In the genomic region with DNA sequence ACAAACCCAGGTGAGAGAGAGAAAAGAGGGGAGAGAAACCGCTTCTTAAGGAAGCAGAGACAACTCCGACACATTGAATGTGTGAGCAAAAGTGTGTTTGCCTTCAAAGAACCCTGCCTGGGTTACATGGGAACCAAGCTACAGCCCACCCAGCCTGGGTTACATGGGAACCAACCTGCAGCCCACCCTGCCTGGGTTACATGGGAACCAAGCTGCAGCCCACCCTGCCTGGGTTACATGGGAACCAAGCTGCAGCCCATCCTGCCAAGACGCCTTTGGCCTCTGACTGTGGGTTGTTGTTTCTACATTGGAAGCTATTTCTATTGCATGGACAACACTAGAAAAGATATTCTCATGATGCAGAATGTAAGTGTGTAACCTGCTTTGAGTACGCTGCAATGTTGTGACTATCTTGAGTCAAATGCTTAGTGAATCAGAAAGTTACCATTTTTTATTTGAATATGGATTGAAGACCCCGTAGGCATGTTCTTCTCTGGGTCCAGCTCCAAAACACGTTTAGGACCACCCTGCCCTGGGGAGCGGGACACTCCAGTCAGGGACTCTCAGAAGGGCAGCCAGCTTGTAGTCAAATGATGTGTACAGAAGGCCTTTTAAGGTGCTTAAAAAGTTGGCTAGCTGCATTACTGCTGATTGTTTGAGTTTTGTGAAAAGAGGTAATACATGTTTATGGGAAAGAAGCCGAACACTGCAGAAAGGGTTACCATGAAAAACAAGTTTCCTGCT, we compare ENCODE assay signal across 22 cellular contexts. TPM values are rescaled to one million over a fixed set of nuclear protein-coding genes. Genes with fewer than 3 reads are reported as not detected.
DNase-seq lines count a peak whose midpoint lies in the region; ATAC-seq and TF ChIP-seq lines count a peak whose summit lies in the region.
"Had no signal": no experiment of that assay in that cellular context is flagged by ENCODE, and none has a peak within 500 bp of the region (broad histone marks: within the 10 kb centered on the region; RNA-seq: fewer than 3 reads in every experiment).

No MANE protein-coding gene starts in this region.

- H3K4me3 ChIP-seq in HEK293 (ENCODE audit: low read depth, low read length) = no peak overlapping the region
- H3K4me3 ChIP-seq in spleen = no peak overlapping the region
- H3K4me3 ChIP-seq: GM23248 had no signal

- peaks cover 39% of the 10 kb centered on the region for H3K27me3 Mint-ChIP-seq in activated CD8-positive, alpha-beta memory T cell treated with anti-CD3 and anti-CD28 coated beads, Interleukin-2, amount 10 ng/mL, durations not matched to agents 7 days and 5 days

- peak; percentile 31 for DNase-seq in activated CD8-positive, alpha-beta memory T cell treated with anti-CD3 and anti-CD28 coated beads, Interleukin-2, amount 10 ng/mL, durations not matched to agents 7 days and 5 days
- no peak for DNase-seq in activated CD8-positive, alpha-beta memory T cell treated with anti-CD3 and anti-CD28 coated beads, Interleukin-2, amount 50 U/mL, for 48 hours
- DNase-seq in islet precursor cell = peak; percentile 28
- peak; percentile 27 for DNase-seq in spleen
- no peak for DNase-seq in H4 (ENCODE audit: low spot score)
- DNase-seq in activated T-cell treated with anti-CD3 and anti-CD28 coated beads, Interleukin-2, amount 50 U/mL, for 1 hour = no peak
- DNase-seq: Calu3; CD8-positive, alpha-beta memory T cell; DMS153; GM23248; HCEC 1CT; NCI-H1417; NCI-H1694 treated with DMSO at 0.1 percent for 48 hours; NCI-H2081 treated with DMSO at 0.1 percent for 48 hours; NCI-H2171 treated with DMSO at 0.1 percent for 48 hours; NCI-H526; OCI-M1 had no signal

- intact Hi-C loops in spleen (cut with DNase I; ENCODE audit: low total_unique reads) = no loop called here

- H3K27ac Mint-ChIP-seq in activated CD8-positive, alpha-beta memory T cell treated with anti-CD3 and anti-CD28 coated beads, Interleukin-2, amount 10 ng/mL, durations not matched to agents 7 days and 5 days = no peak overlapping the region
- H3K27ac Mint-ChIP-seq: IgD-negative memory B cell had no signal

- H3K36me3 Mint-ChIP-seq in activated CD8-positive, alpha-beta memory T cell treated with anti-CD3 and anti-CD28 coated beads, Interleukin-2, amount 10 ng/mL, durations not matched to agents 7 days and 5 days = no peaks in the 10 kb centered on the region
- H3K36me3 Mint-ChIP-seq: CD8-positive, alpha-beta memory T cell; IgD-negative memory B cell had no signal

- no peak overlapping the region for H3K4me3 Mint-ChIP-seq in activated CD8-positive, alpha-beta memory T cell treated with anti-CD3 and anti-CD28 coated beads, Interleukin-2, amount 10 ng/mL, durations not matched to agents 7 days and 5 days
- H3K4me3 Mint-ChIP-seq: CD8-positive, alpha-beta memory T cell had no signal

- TF ChIP-seq CTCF in HEK293 (tag by site-specific recombination; IDR thresholded peaks at IDR 0.05) (no peak), spleen (IDR thresholded peaks at IDR 0.05 in 8 of 11, conservative IDR thresholded peaks at IDR 0.05 in 3 of 11) (no peak)

- no peak for TF ChIP-seq POLR2A in spleen (IDR thresholded peaks at IDR 0.05)

- peaks cover 0 to 83% (median 15%) of the 10 kb centered on the region in 7 donors for H3K27me3 ChIP-seq in spleen (replicated peaks in 1 of 7)

- no peaks in the 10 kb centered on the region for H3K9me3 Mint-ChIP-seq in activated CD8-positive, alpha-beta memory T cell treated with anti-CD3 and anti-CD28 coated beads, Interleukin-2, amount 10 ng/mL, durations not matched to agents 7 days and 5 days (ENCODE audit: low read depth)

- no peaks in the 10 kb centered on the region for H3K4me1 Mint-ChIP-seq in activated CD8-positive, alpha-beta memory T cell treated with anti-CD3 and anti-CD28 coated beads, Interleukin-2, amount 10 ng/mL, durations not matched to agents 7 days and 5 days
- H3K4me1 Mint-ChIP-seq: CD8-positive, alpha-beta memory T cell had no signal

- no peak for ATAC-seq in activated CD8-positive, alpha-beta memory T cell treated with anti-CD3 and anti-CD28 coated beads, Interleukin-2, amount 10 ng/mL, durations not matched to agents 7 days and 5 days
- no peak for ATAC-seq in HG02938 (IDR thresholded peaks at IDR 0.05; ENCODE audit: unreplicated experiment)

- no peaks in the 10 kb centered on the region for H3K9me3 ChIP-seq in HEK293 (ENCODE audit: control insufficient read depth, insufficient read depth, low read depth, low read length)
- H3K9me3 ChIP-seq in spleen = peaks cover 0 to 10% (median 5%) of the 10 kb centered on the region in 8 donors

- POLR2A ChIA-PET in HEK293 (lab: Yijun Ruan, JAX) = no interaction called here

- H3K27ac ChIP-seq in HEK293 (ENCODE audit: extremely low read depth, low read depth, low read length) = no peak overlapping the region
- H3K27ac ChIP-seq in spleen = no peak overlapping the region
- H3K27ac ChIP-seq: C4-2B, GM23248 had no signal

- no peaks in the 10 kb centered on the region for H3K36me3 ChIP-seq in HEK293 (ENCODE audit: control insufficient read depth in 2 of 2, insufficient read depth in 1 of 2, low read length in 2 of 2)
- no peaks in the 10 kb centered on the region for H3K36me3 ChIP-seq in spleen

- 85 to 90% (median 88%) methylated on average over 8 of the region's 8 CpGs for WGBS in spleen, 5 donors

- H3K4me1 ChIP-seq in HEK293 (ENCODE audit: control insufficient read depth, insufficient read depth, low read length) (no peaks in the 10 kb centered on the region), spleen (no peaks in the 10 kb centered on the region)

- CTCF ChIA-PET in activated CD8-positive, alpha-beta memory T cell treated with anti-CD3 and anti-CD28 coated beads, Interleukin-2, amount 10 ng/mL, durations not matched to agents 7 days and 5 days (lab: Charles Lee) = interaction anchor here (0.8 to 1.2 kb wide), 2 partner anchors 9 to 111 kb away, joined by 3 to 4 read pairs; no protein-coding TSS in a partner anchor
- CTCF ChIA-PET in HEK293 (lab: Yijun Ruan, JAX) = interaction anchor here (0.5 kb wide), 1 partner anchor 1385 kb away, joined by 3 read pairs; no protein-coding TSS in a partner anchor

TF ChIP-seq in HEK293, 187 proteins besides CTCF, POLR2A, EP300 and RAD21:
- TF ChIP-seq ZBTB11 (tag by site-specific recombination; conservative IDR thresholded peaks at IDR 0.05; ENCODE audit: low read depth) (no peak), ZNF202 (tag by site-specific recombination; IDR thresholded peaks at IDR 0.05; ENCODE audit: borderline replicate concordance) (no peak), ZNF677 (tag by site-specific recombination; IDR thresholded peaks at IDR 0.05) (peak; percentile 13; the same call in 1 of the 2 replicates)

RNA-seq across cellular contexts. Expression of gene UNC5A, which starts 39.1 kb away (rescaled TPM):
- total RNA-seq in activated CD8-positive, alpha-beta memory T cell treated with anti-CD3 and anti-CD28 coated beads, Interleukin-2, amount 10 ng/mL, durations not matched to agents 7 days and 5 days = not detected
- not detected for total RNA-seq in spleen
- under 1 TPM in 2 of 3 donors, not detected in 1; 0.03 to 0.06 TPM for polyA plus RNA-seq in spleen
- total RNA-seq in H4 (2014; rRNA removed; shearing (Covaris generic)) = 0.56 and 1.6 TPM in 2 replicates
- total RNA-seq: CD8-positive, alpha-beta memory T cell; G401; GM23248 had no signal
- polyA plus RNA-seq: CD8-positive, alpha-beta memory T cell; GM23248; IgD-negative memory B cell had no signal

Comparison
In these comparisons a context has a peak if more than half of its experiments do, and no peak if none do; other contexts are left out.
1. DNase-seq: peak in activated CD8-positive, alpha-beta memory T cell treated with anti-CD3 and anti-CD28 coated beads, Interleukin-2, amount 10 ng/mL, durations not matched to agents 7 days and 5 days (single experiment), islet precursor cell (single experiment) and spleen (single experiment); none in activated CD8-positive, alpha-beta memory T cell treated with anti-CD3 and anti-CD28 coated beads, Interleukin-2, amount 50 U/mL, for 48 hours (single experiment), H4 (single experiment) and activated T-cell treated with anti-CD3 and anti-CD28 coated beads, Interleukin-2, amount 50 U/mL, for 1 hour (single experiment).